8 cellular contexts compared by ENCODE assay signal in genomic region chr9:110410926-110411325, GRCh38.
"Had no signal": no experiment of that assay in that cellular context is flagged by ENCODE, and none has a peak within 500 bp of the region (broad histone marks: within the 10 kb centered on the region; RNA-seq: fewer than 3 reads in every experiment).

No MANE protein-coding gene starts in this region.

- H3K4me3 ChIP-seq: GM23248, HAP-1 had no signal

- H3K9me3 ChIP-seq: HAP-1 had no signal

- DNase-seq: GM23248, GOT3, H7, HFFc6, IMR-90, KBM-7 had no signal

- H3K27ac ChIP-seq: GM23248 had no signal

- H3K4me1 ChIP-seq: HAP-1 had no signal

- H3K9ac ChIP-seq: GM23248 had no signal

- H3K36me3 ChIP-seq: HAP-1 had no signal

- ATAC-seq: HCT116 had no signal

- H2AFZ ChIP-seq: GM23248 had no signal
